ENCODE assay signal across 20 cellular contexts in genomic region chr12:101727098-101727497, GRCh38. TPM values are rescaled to one million over a fixed set of nuclear protein-coding genes. Genes with fewer than 3 reads are reported as not detected.
"Had no signal": no experiment of that assay in that cellular context is flagged by ENCODE, and none has a peak within 500 bp of the region (broad histone marks: within the 10 kb centered on the region; RNA-seq: fewer than 3 reads in every experiment).

No MANE protein-coding gene starts in this region.

- DNase-seq: erythroblast; foreskin melanocyte; heart left ventricle; hippocampal formation; kidney glomerular epithelial cell; mesendoderm; naive thymus-derived CD4-positive, alpha-beta T cell; nephron progenitor cell; posterior cingulate gyrus; sigmoid colon; stimulated activated CD4-positive, alpha-beta T cell treated with anti-CD3 and anti-CD28 coated beads, Interleukin-2, amount 100 ng/mL, for 24 hours; stimulated activated CD4-positive, alpha-beta T cell treated with anti-CD3 and anti-CD28 coated beads, Interleukin-4, amount 100 ng/mL, for 4 hours; stimulated activated naive B cell treated with anti-CD40 and anti-IgM and Interleukin-4, amounts not matched to agents 10 μg/mL and 1 μg/mL and 100 μg/mL, for 72 hours; stimulated activated naive CD8-positive, alpha-beta T cell treated with anti-CD3 and anti-CD28 coated beads, Interleukin-15, amount 100 ng/mL, for 72 hours; testis; trophoblast cell had no signal

- H3K27me3 ChIP-seq: heart left ventricle, right atrium auricular region, sigmoid colon, testis had no signal

- FAIRE-seq: colon had no signal

- H3K9me3 ChIP-seq: heart left ventricle, right atrium auricular region, sigmoid colon, testis had no signal

- H3K27ac ChIP-seq: heart left ventricle, right atrium auricular region, sigmoid colon, skin epidermis, testis had no signal

- ATAC-seq: heart left ventricle; naive thymus-derived CD4-positive, alpha-beta T cell; stimulated activated naive B cell treated with anti-CD40 and anti-IgM and Interleukin-4, amounts not matched to agents 10 μg/mL and 1 μg/mL and 100 μg/mL, for 72 hours; stimulated activated naive CD8-positive, alpha-beta T cell treated with anti-CD3 and anti-CD28 coated beads, Interleukin-15, amount 100 ng/mL, for 72 hours had no signal

- H3K4me1 ChIP-seq: heart left ventricle, right atrium auricular region, sigmoid colon, testis had no signal

- H3K4me3 ChIP-seq: heart left ventricle, right atrium auricular region, sigmoid colon, skin epidermis, testis had no signal

RNA-seq across cellular contexts. Expression of gene SYCP3, which starts 12.2 kb away (rescaled TPM):
- total RNA-seq: glomerular endothelial cell, heart left ventricle, right atrium auricular region had no signal
